In the genomic region with DNA sequence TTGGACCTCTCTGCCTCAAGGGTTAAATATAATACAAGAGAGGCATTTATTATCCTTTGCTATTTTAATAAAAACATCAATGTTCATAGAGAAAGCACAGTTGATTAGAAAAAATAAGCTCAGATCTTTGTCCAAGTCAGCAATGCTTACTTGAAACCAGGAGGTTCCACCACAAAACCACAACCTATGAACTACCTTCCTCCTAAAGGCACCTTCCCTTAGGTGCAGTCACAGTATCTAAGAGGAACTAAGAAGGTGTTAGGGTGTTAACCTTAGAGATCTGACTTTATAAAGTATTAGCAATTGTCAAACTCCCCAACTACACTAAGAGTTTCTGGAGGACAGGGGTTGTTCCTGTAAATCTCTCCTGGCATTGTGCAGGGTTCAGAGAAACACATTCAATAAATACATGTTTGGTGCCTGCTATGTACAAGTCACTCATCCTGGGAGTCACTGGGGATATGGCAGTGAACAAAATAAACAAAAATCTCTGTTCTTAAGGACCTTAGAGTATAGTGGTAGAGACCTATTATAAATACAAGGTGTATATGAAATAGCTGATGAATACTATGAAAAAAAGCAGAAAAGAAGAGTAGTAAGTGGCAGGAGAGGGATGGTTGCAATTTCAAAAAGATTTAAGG, we compare ENCODE assay signal across 9 cellular contexts.
DNase-seq lines count a peak whose midpoint lies in the region; ATAC-seq and TF ChIP-seq lines count a peak whose summit lies in the region.
"Had no signal": no experiment of that assay in that cellular context is flagged by ENCODE, and none has a peak within 500 bp of the region (broad histone marks: within the 10 kb centered on the region; RNA-seq: fewer than 3 reads in every experiment).

No MANE protein-coding gene starts in this region.

- ATAC-seq in GM19023 (IDR thresholded peaks at IDR 0.05; ENCODE audit: unreplicated experiment) (peak; percentile 71), HG02885 (IDR thresholded peaks at IDR 0.05; ENCODE audit: poor library complexity, unreplicated experiment) (peak; percentile 85)
- ATAC-seq: Right ventricle myocardium inferior had no signal

- H3K27ac ChIP-seq in vagina: no peak overlapping the region

- H3K4me3 ChIP-seq in vagina: no peak overlapping the region

- TF ChIP-seq POLR2A in vagina (IDR thresholded peaks at IDR 0.05): no peak

- TF ChIP-seq CTCF in glutamatergic neuron (IDR thresholded peaks at IDR 0.05; ENCODE audit: partially characterized antibody, unreplicated experiment) (no peak), vagina (IDR thresholded peaks at IDR 0.05) (no peak)

- intact Hi-C loops in vagina (cut with DNase I): no loop called here

- no peak overlapping the region for H3K4me3 Mint-ChIP-seq in glutamatergic neuron (ENCODE audit: unreplicated experiment)

- no peaks in the 10 kb centered on the region for H3K36me3 ChIP-seq in vagina

- no peaks in the 10 kb centered on the region for H3K4me1 Mint-ChIP-seq in glutamatergic neuron (ENCODE audit: low read depth, unreplicated experiment)

- H3K4me1 ChIP-seq in vagina: no peaks in the 10 kb centered on the region

- H3K27ac Mint-ChIP-seq in glutamatergic neuron (ENCODE audit: unreplicated experiment): no peak overlapping the region

- peaks cover 2% of the 10 kb centered on the region for H3K9me3 Mint-ChIP-seq in glutamatergic neuron (ENCODE audit: unreplicated experiment)

- H3K9me3 ChIP-seq in vagina: no peaks in the 10 kb centered on the region

- no peaks in the 10 kb centered on the region for H3K36me3 Mint-ChIP-seq in glutamatergic neuron (ENCODE audit: unreplicated experiment)

- DNase-seq in CD1c-positive myeloid dendritic cell (ENCODE audit: extremely low spot score): peak; percentile 11
- DNase-seq in T-helper 1 cell: peak in 3 of 5 donors; percentile 5 to 80 (median 24)
- no peak for DNase-seq in glutamatergic neuron
- DNase-seq in NCI-H2107 treated with DMSO at 0.1 percent for 48 hours (lab: John Stamatoyannopoulos, UW; ENCODE audit: unreplicated experiment): no peak
- no peak for DNase-seq in iPS-NIHi7 (ENCODE audit: extremely low spot score)
- DNase-seq in vagina (ENCODE audit: extremely low spot score in 2 of 2): no peak

- H3K27me3 Mint-ChIP-seq in glutamatergic neuron (ENCODE audit: unreplicated experiment): no peaks in the 10 kb centered on the region

- no peaks in the 10 kb centered on the region for H3K27me3 ChIP-seq in vagina

Comparison
In these comparisons a context has a peak if more than half of its experiments do, and no peak if none do; other contexts are left out.
1. DNase-seq: peak in CD1c-positive myeloid dendritic cell (single experiment) and T-helper 1 cell (3 of 5); none in glutamatergic neuron (single experiment), NCI-H2107 treated with DMSO at 0.1 percent for 48 hours (single experiment), iPS-NIHi7 (single experiment) and vagina (0 of 2).